ENCODE assay signal across 16 cellular contexts in the genomic region with DNA sequence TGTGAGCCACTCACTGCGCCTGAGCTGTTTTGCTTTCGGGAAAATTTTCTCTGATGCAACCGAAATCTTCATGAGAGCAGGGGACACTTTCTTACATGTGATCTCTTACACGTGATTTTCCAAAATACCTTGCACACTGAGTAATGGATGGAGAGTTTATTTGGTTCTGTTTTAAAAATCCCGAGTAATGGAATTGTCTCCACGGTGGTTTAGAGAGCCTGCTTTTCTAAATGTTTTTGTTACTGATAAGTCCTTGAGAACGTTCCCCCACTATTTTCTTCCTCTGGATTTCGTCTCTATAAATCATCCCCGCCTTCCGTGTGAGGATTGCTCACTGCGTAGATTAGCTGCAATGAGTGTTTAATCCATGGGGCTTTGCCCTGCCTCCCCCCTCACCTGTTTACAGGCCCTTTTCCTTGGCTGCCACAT. TPM values are rescaled to one million over a fixed set of nuclear protein-coding genes. Genes with fewer than 3 reads are reported as not detected.
DNase-seq lines count a peak whose midpoint lies in the region; ATAC-seq and TF ChIP-seq lines count a peak whose summit lies in the region.
"Had no signal": no experiment of that assay in that cellular context is flagged by ENCODE, and none has a peak within 500 bp of the region (broad histone marks: within the 10 kb centered on the region; RNA-seq: fewer than 3 reads in every experiment).

No MANE protein-coding gene starts in this region.

- no peaks in the 10 kb centered on the region for H3K27me3 ChIP-seq in CD8-positive, alpha-beta T cell (ENCODE audit: insufficient read depth, low read length)
- H3K27me3 ChIP-seq in mesenchymal stem cell (ENCODE audit: control insufficient read depth in 1 of 2, insufficient read depth in 1 of 2, low read length in 2 of 2) (no peaks in the 10 kb centered on the region), stomach smooth muscle (ENCODE audit: control insufficient read depth in 1 of 2, insufficient read depth in 2 of 2, low read length in 2 of 2) (no peaks in the 10 kb centered on the region)
- H3K27me3 ChIP-seq: MG63 had no signal

- no peaks in the 10 kb centered on the region for H3K36me3 ChIP-seq in CD8-positive, alpha-beta T cell (ENCODE audit: insufficient read depth, low read length)
- H3K36me3 ChIP-seq in mesenchymal stem cell (ENCODE audit: control insufficient read depth in 1 of 2, insufficient read depth in 2 of 2, low read depth in 1 of 2, low read length in 2 of 2) (peaks cover 0 to 4% of the 10 kb centered on the region in 2 experiments), stomach smooth muscle (ENCODE audit: control insufficient read depth in 2 of 2, insufficient read depth in 2 of 2, low read length in 2 of 2) (no peaks in the 10 kb centered on the region)
- H3K36me3 ChIP-seq: MG63 had no signal

- H4K91ac ChIP-seq in mesenchymal stem cell (ENCODE audit: low read length), result no peak overlapping the region

- CTCF ChIA-PET in CD8-positive, alpha-beta T cell (lab: Charles Lee), result no interaction called here
- CTCF ChIA-PET in activated B cell treated with CpG ODN at 0.5 μM for 24 hours (lab: Charles Lee), result interaction anchor here (0.8 kb wide), 1 partner anchor 11 kb away, joined by 3 read pairs; no protein-coding TSS in a partner anchor

- H2BK15ac ChIP-seq in mesenchymal stem cell (ENCODE audit: low read depth, poor library complexity, severe bottlenecking), result no peak overlapping the region

- H3K79me1 ChIP-seq in mesenchymal stem cell (replicated peaks; ENCODE audit: low read length, poor library complexity, severe bottlenecking), result peaks cover 23% of the 10 kb centered on the region

- no peaks in the 10 kb centered on the region for H3K4me1 ChIP-seq in CD8-positive, alpha-beta T cell (ENCODE audit: insufficient read depth, low read length)
- H3K4me1 ChIP-seq in mesenchymal stem cell (ENCODE audit: control insufficient read depth, insufficient read depth, low read depth, low read length), result peaks cover 5% of the 10 kb centered on the region
- peaks cover 15% of the 10 kb centered on the region for H3K4me1 ChIP-seq in stomach smooth muscle (ENCODE audit: control insufficient read depth, insufficient read depth, low read length)

- intact Hi-C loops in CD8-positive, alpha-beta T cell (cut with DNase I, micrococcal nuclease), result no loop called here
- intact Hi-C loops in activated B cell treated with CpG ODN at 0.5 μM for 24 hours (cut with micrococcal nuclease), result no loop called here

- peaks cover 6% of the 10 kb centered on the region for H3K36me3 Mint-ChIP-seq in CD8-positive, alpha-beta T cell
- H3K36me3 Mint-ChIP-seq in activated B cell treated with CpG ODN at 0.5 μM for 24 hours (ENCODE audit: low read depth), result peaks cover 29% of the 10 kb centered on the region

- H3K4me3 Mint-ChIP-seq in CD8-positive, alpha-beta T cell, result no peak overlapping the region
- no peak overlapping the region for H3K4me3 Mint-ChIP-seq in activated B cell treated with CpG ODN at 0.5 μM for 24 hours
- H3K4me3 Mint-ChIP-seq: GM23338 had no signal

- no peak overlapping the region for H3K4me3 ChIP-seq in CD8-positive, alpha-beta T cell (ENCODE audit: low read depth, low read length)
- H3K4me3 ChIP-seq in mesenchymal stem cell (ENCODE audit: insufficient read depth in 1 of 2, low read depth in 1 of 2, low read length in 2 of 2) (no peak overlapping the region), stomach smooth muscle (ENCODE audit: low read length in 2 of 2) (no peak overlapping the region)
- H3K4me3 ChIP-seq: GM23338, MG63 had no signal

- ATAC-seq in CD8-positive, alpha-beta T cell, result no peak
- ATAC-seq in activated B cell treated with CpG ODN at 0.5 μM for 24 hours (ENCODE audit: low read depth) (no peak), HG02938 (IDR thresholded peaks at IDR 0.05; ENCODE audit: unreplicated experiment) (no peak)
- ATAC-seq: GM23338 had no signal

- H4K8ac ChIP-seq in mesenchymal stem cell (ENCODE audit: low read length), result no peak overlapping the region

- no peak overlapping the region for H3K27ac ChIP-seq in CD8-positive, alpha-beta T cell (ENCODE audit: low read depth, low read length)
- no peak overlapping the region for H3K27ac ChIP-seq in mesenchymal stem cell (ENCODE audit: low read length, poor library complexity, severe bottlenecking)
- peak overlapping the region; percentile 73 for H3K27ac ChIP-seq in stomach smooth muscle (ENCODE audit: low read length)

- no peak overlapping the region for H2BK120ac ChIP-seq in mesenchymal stem cell (ENCODE audit: low read depth, low read length)

- no peak overlapping the region for H2AK5ac ChIP-seq in mesenchymal stem cell (ENCODE audit: low read length, severe bottlenecking)

- H3K4me2 ChIP-seq in mesenchymal stem cell (ENCODE audit: low read length, poor library complexity, severe bottlenecking), result no peak overlapping the region
- H3K4me2 ChIP-seq: GM23338 had no signal

- H3K4me1 Mint-ChIP-seq in CD8-positive, alpha-beta T cell (ENCODE audit: low read depth), result peaks cover 4% of the 10 kb centered on the region
- H3K4me1 Mint-ChIP-seq in activated B cell treated with CpG ODN at 0.5 μM for 24 hours, result peaks cover 36% of the 10 kb centered on the region
- H3K4me1 Mint-ChIP-seq: GM23338 had no signal

- H3K23ac ChIP-seq in mesenchymal stem cell (ENCODE audit: low read length in 2 of 2), result no peak overlapping the region

- no peak overlapping the region for H2BK5ac ChIP-seq in mesenchymal stem cell (ENCODE audit: low read depth, low read length, poor library complexity, severe bottlenecking)

- POLR2A ChIA-PET in CD8-positive, alpha-beta T cell (lab: Charles Lee), result no interaction called here
- POLR2A ChIA-PET in activated B cell treated with CpG ODN at 0.5 μM for 24 hours (lab: Charles Lee), result interaction anchor here (0.6 kb wide), 1 partner anchor 11 kb away, joined by 11 read pairs; no protein-coding TSS in a partner anchor

- H2BK12ac ChIP-seq in mesenchymal stem cell (ENCODE audit: low read length in 2 of 2), result no peak overlapping the region

- no peaks in the 10 kb centered on the region for H3K27me3 Mint-ChIP-seq in CD8-positive, alpha-beta T cell (ENCODE audit: low read depth)
- H3K27me3 Mint-ChIP-seq in activated B cell treated with CpG ODN at 0.5 μM for 24 hours, result no peaks in the 10 kb centered on the region

- H3K9ac ChIP-seq in mesenchymal stem cell (ENCODE audit: low read length) (no peak overlapping the region), stomach smooth muscle (ENCODE audit: low read length in 2 of 2) (no peak overlapping the region)

- H3K18ac ChIP-seq in mesenchymal stem cell (ENCODE audit: low read depth in 1 of 2, low read length in 2 of 2), result no peak overlapping the region

- peak overlapping the region; percentile 50 for H3K27ac Mint-ChIP-seq in CD8-positive, alpha-beta T cell
- H3K27ac Mint-ChIP-seq in activated B cell treated with CpG ODN at 0.5 μM for 24 hours, result peak overlapping the region; percentile 54
- H3K27ac Mint-ChIP-seq: GM23338 had no signal

- H3K14ac ChIP-seq in mesenchymal stem cell (ENCODE audit: low read length in 2 of 2), result no peak overlapping the region

- H3K9me3 ChIP-seq in CD8-positive, alpha-beta T cell (ENCODE audit: low read length), result no peaks in the 10 kb centered on the region
- no peaks in the 10 kb centered on the region for H3K9me3 ChIP-seq in mesenchymal stem cell (ENCODE audit: control insufficient read depth, low read length)
- H3K9me3 ChIP-seq in stomach smooth muscle (ENCODE audit: control insufficient read depth in 2 of 2, low read length in 2 of 2), result no peaks in the 10 kb centered on the region
- H3K9me3 ChIP-seq: MG63 had no signal

- H3K4ac ChIP-seq in mesenchymal stem cell (ENCODE audit: low read depth in 1 of 2, low read length in 2 of 2), result no peak overlapping the region

- no peak for DNase-seq in CD8-positive, alpha-beta T cell
- DNase-seq in activated B cell treated with CpG ODN at 0.5 μM for 24 hours (no peak), mesenchymal stem cell (peak; percentile 39), NCI-H510A (lab: John Stamatoyannopoulos, UW) (no peak), GM13976 (ENCODE audit: low spot score) (no peak), NCI-H446 treated with DMSO at 0.1 percent for 48 hours (lab: John Stamatoyannopoulos, UW) (no peak)
- DNase-seq: Calu3, DMS79, MG63, NCI-H1105, NCI-H187, NCI-H446, NCI-H774 had no signal

- H2AFZ ChIP-seq in mesenchymal stem cell (ENCODE audit: low read depth, low read length), result no peak overlapping the region
- H2AFZ ChIP-seq: GM23338 had no signal

- WGBS in mesenchymal stem cell, result 73% methylated on average over 11 of the region's 11 CpGs

- no peak for TF ChIP-seq CTCF in CD8-positive, alpha-beta T cell (IDR thresholded peaks at IDR 0.05)
- TF ChIP-seq CTCF in activated B cell treated with CpG ODN at 0.5 μM for 24 hours (IDR thresholded peaks at IDR 0.05) (no peak), GM13976 (IDR thresholded peaks at IDR 0.05; ENCODE audit: borderline replicate concordance, control extremely low read depth, extremely low read depth, insufficient read depth, missing control alignments) (no peak)

- H3K9me3 Mint-ChIP-seq in CD8-positive, alpha-beta T cell, result no peaks in the 10 kb centered on the region
- no peaks in the 10 kb centered on the region for H3K9me3 Mint-ChIP-seq in activated B cell treated with CpG ODN at 0.5 μM for 24 hours
- H3K9me3 Mint-ChIP-seq: GM23338 had no signal

- in situ Hi-C loops in GM13976 (cut with MboI; ENCODE audit: low sequenced_read_pairs, unreplicated experiment), result no loop called here

RNA-seq across cellular contexts. Expression of a gene that starts 25.7 kb away (rescaled TPM):
- 10 to 100 TPM; 24.6 to 25.7 TPM for total RNA-seq in CD8-positive, alpha-beta T cell
- 51.7 and 58.8 TPM in 2 replicates for total RNA-seq in activated B cell treated with CpG ODN at 0.5 μM for 24 hours
- 7.6 TPM for polyA plus RNA-seq in mesenchymal stem cell (2013, experiment 1 of 2)
- 7.8 TPM for polyA plus RNA-seq in mesenchymal stem cell (2013, experiment 2 of 2)
